ENCODE assay signal across 8 cellular contexts in genomic region chr9:72362680-72363139, GRCh38. TPM values are rescaled to one million over a fixed set of nuclear protein-coding genes. Genes with fewer than 3 reads are reported as not detected.
DNase-seq lines count a peak whose midpoint lies in the region; ATAC-seq and TF ChIP-seq lines count a peak whose summit lies in the region.

No MANE protein-coding gene starts in this region.

- H2BK12ac ChIP-seq in neuronal stem cell (ENCODE audit: low read length) = no peak overlapping the region

- H3F3A ChIP-seq in OCI-LY1 (ENCODE audit: insufficient read depth, low read length) = no peaks in the 10 kb centered on the region

- H2AFZ ChIP-seq in OCI-LY1 (ENCODE audit: low read length) = no peak overlapping the region
- no peak overlapping the region for H2AFZ ChIP-seq in neuronal stem cell (ENCODE audit: low read length)

- H3K9me3 ChIP-seq in OCI-LY1 (ENCODE audit: low read length) (no peaks in the 10 kb centered on the region), neuronal stem cell (replicated peaks in 1 of 2; ENCODE audit: control insufficient read depth in 2 of 2, insufficient read depth in 1 of 2, low read depth in 1 of 2, low read length in 2 of 2) (no peaks in the 10 kb centered on the region), thymus (ENCODE audit: control insufficient read depth) (no peaks in the 10 kb centered on the region)

- no peak overlapping the region for H2BK5ac ChIP-seq in neuronal stem cell (ENCODE audit: low read length)

- ATAC-seq in GM18861 (IDR thresholded peaks at IDR 0.05; ENCODE audit: unreplicated experiment) (peak; percentile 34), HG03159 (IDR thresholded peaks at IDR 0.05; ENCODE audit: unreplicated experiment) (peak; percentile 27)

- no peak overlapping the region for H2BK120ac ChIP-seq in neuronal stem cell (ENCODE audit: low read depth, low read length)

- H3K36me3 ChIP-seq in OCI-LY1 (ENCODE audit: insufficient read depth, low read length) (peaks cover 58% of the 10 kb centered on the region), neuronal stem cell (replicated peaks in 1 of 2; ENCODE audit: control insufficient read depth in 2 of 2, insufficient read depth in 2 of 2, low read length in 2 of 2) (peaks cover 10 to 61% of the 10 kb centered on the region in 2 donors), thymus (ENCODE audit: control insufficient read depth, insufficient read depth) (peaks cover 3% of the 10 kb centered on the region)

- peak overlapping the region; percentile 97 for H3K4me2 ChIP-seq in OCI-LY1 (ENCODE audit: low read length)
- peak overlapping the region; percentile 52 for H3K4me2 ChIP-seq in neuronal stem cell (ENCODE audit: insufficient read depth, low read length, poor library complexity, severe bottlenecking)

- H3K4me1 ChIP-seq in OCI-LY1 (ENCODE audit: insufficient read depth, low read length, severe bottlenecking) (peaks cover 38% of the 10 kb centered on the region), neuronal stem cell (ENCODE audit: control insufficient read depth in 2 of 2, insufficient read depth in 1 of 2, low read depth in 1 of 2, low read length in 2 of 2) (peaks cover 0 to 12% of the 10 kb centered on the region in 2 donors), thymus (ENCODE audit: control insufficient read depth, insufficient read depth, low read length) (peaks cover 5% of the 10 kb centered on the region)

- H4K8ac ChIP-seq in neuronal stem cell (ENCODE audit: low read depth, low read length) = no peak overlapping the region

- H3K27me3 ChIP-seq in OCI-LY1 (ENCODE audit: insufficient read depth, low read length) (no peaks in the 10 kb centered on the region), neuronal stem cell (ENCODE audit: control insufficient read depth in 3 of 3, insufficient read depth in 3 of 3, low read depth in 1 of 3, low read length in 3 of 3) (no peaks in the 10 kb centered on the region), thymus (ENCODE audit: control insufficient read depth, insufficient read depth) (no peaks in the 10 kb centered on the region)

- H3K4me3 ChIP-seq in OCI-LY1 (ENCODE audit: low read depth, low read length, poor library complexity, severe bottlenecking) = peak overlapping the region; percentile 88
- peak overlapping the region in 1 of 2 donors; percentile 95 for H3K4me3 ChIP-seq in neuronal stem cell (ENCODE audit: low read length in 2 of 2)
- H3K4me3 ChIP-seq in thymus (ENCODE audit: low read length) = peak overlapping the region; percentile 99

- H3K36me3 Mint-ChIP-seq in activated naive CD4-positive, alpha-beta T cell treated with anti-CD3 and anti-CD28 coated beads, Interleukin-2, amount 50 U/mL, for 24 hours = peaks cover 27% of the 10 kb centered on the region

- H2AK5ac ChIP-seq in neuronal stem cell (ENCODE audit: low read depth, low read length) = no peak overlapping the region

- H3K27ac Mint-ChIP-seq in activated naive CD4-positive, alpha-beta T cell treated with anti-CD3 and anti-CD28 coated beads, Interleukin-2, amount 50 U/mL, for 24 hours = peak overlapping the region; percentile 95

- H3K9me3 Mint-ChIP-seq in activated naive CD4-positive, alpha-beta T cell treated with anti-CD3 and anti-CD28 coated beads, Interleukin-2, amount 50 U/mL, for 24 hours = no peaks in the 10 kb centered on the region

- peak overlapping the region; percentile 93 for H3K9ac ChIP-seq in OCI-LY1 (ENCODE audit: low read length)
- no peak overlapping the region for H3K9ac ChIP-seq in neuronal stem cell (ENCODE audit: low read depth, low read length, poor library complexity)

- WGBS in neuronal stem cell (ENCODE audit: extremely low coverage in 2 of 2, insufficient read length in 2 of 2, insufficient replicate concordance in 1 of 2), 2 donors = no CpG with 5 or more reads among the region's 2 CpGs
- WGBS in thymus = 17% methylated on average over 2 of the region's 2 CpGs

- peaks cover 59% of the 10 kb centered on the region for H3K4me1 Mint-ChIP-seq in activated naive CD4-positive, alpha-beta T cell treated with anti-CD3 and anti-CD28 coated beads, Interleukin-2, amount 50 U/mL, for 24 hours

- no peaks in the 10 kb centered on the region for H3K27me3 Mint-ChIP-seq in activated naive CD4-positive, alpha-beta T cell treated with anti-CD3 and anti-CD28 coated beads, Interleukin-2, amount 50 U/mL, for 24 hours

- no peak overlapping the region for H3K4ac ChIP-seq in neuronal stem cell (ENCODE audit: low read length)

- no peak overlapping the region for H3K23ac ChIP-seq in neuronal stem cell (ENCODE audit: low read depth, low read length, poor library complexity)

- H3K79me1 ChIP-seq in neuronal stem cell (ENCODE audit: low read depth, low read length) = peaks cover 2% of the 10 kb centered on the region

- no peak overlapping the region for H2BK15ac ChIP-seq in neuronal stem cell (ENCODE audit: low read length)

- H3K9me2 ChIP-seq in OCI-LY1 (ENCODE audit: low read depth, low read length) = no peaks in the 10 kb centered on the region

- no peak overlapping the region for H3K18ac ChIP-seq in neuronal stem cell (ENCODE audit: low read length)

- no peak overlapping the region for H4K91ac ChIP-seq in neuronal stem cell (ENCODE audit: low read depth, low read length, poor library complexity)

- DNase-seq in AML-193 (lab: John Stamatoyannopoulos, UW) (peak; percentile 46 to 62), germinal center (ENCODE audit: low spot score) (peak; percentile 13), neuronal stem cell (ENCODE audit: low spot score) (no peak)

- H3K14ac ChIP-seq in neuronal stem cell (ENCODE audit: low read length) = no peak overlapping the region

- H3K4me3 Mint-ChIP-seq in activated naive CD4-positive, alpha-beta T cell treated with anti-CD3 and anti-CD28 coated beads, Interleukin-2, amount 50 U/mL, for 24 hours = peak overlapping the region; percentile 96

- H4K20me1 ChIP-seq in OCI-LY1 (ENCODE audit: insufficient read depth, low read length) = peaks cover 9% of the 10 kb centered on the region

- H3K79me2 ChIP-seq in OCI-LY1 (ENCODE audit: insufficient read depth, low read length) = peaks cover 67% of the 10 kb centered on the region

- TF ChIP-seq CTCF in OCI-LY1 (IDR thresholded peaks at IDR 0.05; ENCODE audit: low read length) = no peak

- H3K27ac ChIP-seq in OCI-LY1 (ENCODE audit: low read depth, low read length, poor library complexity, severe bottlenecking) (no peak overlapping the region), neuronal stem cell (replicated peaks; ENCODE audit: low read length) (no peak overlapping the region), thymus (ENCODE audit: low read depth) (no peak overlapping the region)

RNA-seq across cellular contexts. Expression of gene ZFAND5, which starts 2.3 kb away (rescaled TPM):
- polyA plus RNA-seq in neuronal stem cell (2013, experiment 1 of 2) = 126 TPM
- polyA plus RNA-seq in neuronal stem cell (2013, experiment 2 of 2) = 127 TPM
- 210 TPM for polyA plus RNA-seq in thymus
